ENCODE assay signal across 8 cellular contexts in the genomic region with DNA sequence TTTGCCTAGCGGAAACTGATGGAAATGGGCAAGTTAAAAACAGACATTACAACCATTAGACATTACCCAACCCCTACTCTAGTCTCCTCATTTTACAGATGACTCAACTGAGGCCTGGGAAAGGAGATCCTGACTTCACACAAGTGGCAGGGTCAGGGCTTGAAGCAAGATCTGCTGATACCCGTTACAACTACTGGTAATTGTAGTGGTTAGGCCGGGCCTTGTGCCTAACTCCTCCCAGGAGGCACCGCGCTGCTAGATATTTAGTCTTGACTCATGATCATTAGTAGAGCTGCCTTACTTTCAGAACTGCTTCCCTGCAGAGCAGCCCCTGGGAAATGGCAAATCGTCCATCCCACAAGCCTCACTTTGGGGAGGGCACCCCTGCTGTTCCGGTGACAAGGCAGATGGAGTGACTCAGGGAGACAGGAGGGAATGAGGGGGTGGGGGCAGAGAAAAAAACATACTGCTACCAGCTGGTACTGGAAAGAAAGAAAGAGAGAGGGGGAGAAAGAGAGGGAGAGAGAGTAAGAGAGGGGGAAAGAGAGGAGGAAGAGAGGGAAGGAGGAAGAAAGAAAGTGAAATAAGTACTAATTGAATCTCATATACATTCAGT. TPM values are rescaled to one million over a fixed set of nuclear protein-coding genes. Genes with fewer than 3 reads are reported as not detected.
DNase-seq lines count a peak whose midpoint lies in the region; ATAC-seq and TF ChIP-seq lines count a peak whose summit lies in the region.

No MANE protein-coding gene starts in this region.

- H3K36me3 ChIP-seq in thyroid gland, result no peaks in the 10 kb centered on the region

- POLR2A ChIA-PET in MCF 10A (lab: Yijun Ruan, JAX), result interaction anchor here (1.0 kb wide), 1 partner anchor 111 kb away, joined by 7 read pairs; no protein-coding TSS in a partner anchor

- H3K4me1 Mint-ChIP-seq in MCF 10A (ENCODE audit: insufficient read depth, unreplicated experiment) (peaks cover 5% of the 10 kb centered on the region), memory B cell (peaks cover 16% of the 10 kb centered on the region)

- H3K9me3 Mint-ChIP-seq in MCF 10A (ENCODE audit: unreplicated experiment) (no peaks in the 10 kb centered on the region), memory B cell (peaks cover 1% of the 10 kb centered on the region)

- TF ChIP-seq POLR2A in thyroid gland (IDR thresholded peaks at IDR 0.05), result no peak

- H3K9me3 ChIP-seq in thyroid gland, result no peaks in the 10 kb centered on the region

- CTCF ChIA-PET in MCF 10A (lab: Yijun Ruan, JAX), result interaction anchor here (0.6 kb wide), 1 partner anchor 821 kb away, joined by 3 read pairs; no protein-coding TSS in a partner anchor

- peak; percentile 41 for ATAC-seq in HG03432 (IDR thresholded peaks at IDR 0.05; ENCODE audit: unreplicated experiment)
- ATAC-seq in memory B cell (ENCODE audit: low read depth), result no peak
- ATAC-seq in HG03378 (IDR thresholded peaks at IDR 0.05; ENCODE audit: unreplicated experiment), result no peak
- no peak for ATAC-seq in HG02623 (IDR thresholded peaks at IDR 0.05; ENCODE audit: unreplicated experiment)

- H3K27me3 Mint-ChIP-seq in MCF 10A (ENCODE audit: insufficient read depth, unreplicated experiment) (no peaks in the 10 kb centered on the region), memory B cell (no peaks in the 10 kb centered on the region)

- no peaks in the 10 kb centered on the region for H3K27me3 ChIP-seq in thyroid gland

- H3K27ac ChIP-seq in thyroid gland, result no peak overlapping the region

- WGBS in thyroid gland, 2 donors, result 53 to 69% methylated on average over 3 to 7 of the region's 7 CpGs

- H3K27ac Mint-ChIP-seq in MCF 10A (ENCODE audit: low read depth, unreplicated experiment) (no peak overlapping the region), memory B cell (peak overlapping the region; percentile 92)

- no peaks in the 10 kb centered on the region for H3K36me3 Mint-ChIP-seq in MCF 10A (ENCODE audit: insufficient read depth, unreplicated experiment)
- H3K36me3 Mint-ChIP-seq in memory B cell, result peaks cover 7% of the 10 kb centered on the region

- no peak overlapping the region for H3K4me3 ChIP-seq in thyroid gland (replicated peaks in 1 of 3)

- no TSS peak for BruUV-seq in MCF 10A (replicated peaks; lab: Mats Ljungman, UMichigan)

- peak; percentile 32 for DNase-seq in GM10266 (ENCODE audit: extremely low spot score)
- DNase-seq in T-helper 2 cell, result peak in 3 of 5 experiments; percentile 26 to 84 (median 30)
- DNase-seq in MCF 10A (ENCODE audit: unreplicated experiment), result peak; percentile 79
- DNase-seq in memory B cell (ENCODE audit: low spot score in 2 of 2), result no peak
- DNase-seq in thyroid gland, result peak; percentile 5 to 13

- TF ChIP-seq CTCF in GM10266 (IDR thresholded peaks at IDR 0.05; ENCODE audit: control insufficient read depth, insufficient read depth, low read depth, missing control alignments) (no peak), MCF 10A (IDR thresholded peaks at IDR 0.05; ENCODE audit: unreplicated experiment) (no peak), thyroid gland (IDR thresholded peaks at IDR 0.05) (no peak)

- intact Hi-C loops in MCF 10A (cut with micrococcal nuclease) (no loop called here), thyroid gland (cut with DNase I) (loop anchor here (5.0 kb wide), 1 partner anchor 49 kb away; no protein-coding TSS in a partner anchor)

- no peaks in the 10 kb centered on the region for H3K4me1 ChIP-seq in thyroid gland

- H3K4me3 Mint-ChIP-seq in MCF 10A (ENCODE audit: unreplicated experiment) (peak overlapping the region; percentile 50), memory B cell (peak overlapping the region; percentile 81)

RNA-seq across cellular contexts. Expression of a gene that starts 12.2 kb away (rescaled TPM):
- 0.35 and 0.47 TPM in 2 replicates for total RNA-seq in MCF 10A (2022)
- total RNA-seq in thyroid gland, result 10 to 100 TPM in 1 of 4 donors, 1 to 10 TPM in 3; 3.5 to 12.0 (median 6.4) TPM

Comparison
In these comparisons a context has a peak if more than half of its experiments do, and no peak if none do; other contexts are left out.
1. DNase-seq: peak in GM10266 (single experiment), T-helper 2 cell (3 of 5), MCF 10A (single experiment) and thyroid gland (2 of 2); none in memory B cell (0 of 2).